ENCODE assay signal across 4 cellular contexts in the genomic region with DNA sequence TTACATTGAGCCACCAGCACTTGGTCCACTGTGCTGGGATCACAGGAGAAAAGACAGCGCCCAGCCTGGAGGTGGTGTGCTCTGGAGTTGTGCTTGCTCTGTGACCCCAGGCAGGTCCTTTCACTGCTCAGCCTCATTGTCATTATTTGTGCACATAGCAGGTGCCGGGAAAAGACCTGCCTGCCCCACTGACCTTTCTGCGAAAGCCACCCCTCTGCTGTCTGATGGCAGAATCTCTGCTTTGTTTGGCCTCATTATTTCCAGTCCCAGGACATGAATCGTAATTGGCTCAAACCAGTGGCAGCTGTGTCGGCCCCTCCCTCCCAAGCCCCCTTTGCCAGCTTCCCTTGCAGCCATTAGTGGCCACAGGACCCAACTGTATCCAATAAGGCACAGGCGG.
"Had no signal": no experiment of that assay in that cellular context is flagged by ENCODE, and none has a peak within 500 bp of the region (broad histone marks: within the 10 kb centered on the region; RNA-seq: fewer than 3 reads in every experiment).

No MANE protein-coding gene starts in this region.

- H3K4me3 Mint-ChIP-seq: GM23338, H9 had no signal

- H3K27ac Mint-ChIP-seq: GM23338, H9 had no signal

- H3K4me1 Mint-ChIP-seq: GM23338 had no signal

- DNase-seq: H9, HCEC 1CT, IMR-90 had no signal

- ATAC-seq: GM23338 had no signal
